ENCODE assay signal across 8 cellular contexts in the genomic region with DNA sequence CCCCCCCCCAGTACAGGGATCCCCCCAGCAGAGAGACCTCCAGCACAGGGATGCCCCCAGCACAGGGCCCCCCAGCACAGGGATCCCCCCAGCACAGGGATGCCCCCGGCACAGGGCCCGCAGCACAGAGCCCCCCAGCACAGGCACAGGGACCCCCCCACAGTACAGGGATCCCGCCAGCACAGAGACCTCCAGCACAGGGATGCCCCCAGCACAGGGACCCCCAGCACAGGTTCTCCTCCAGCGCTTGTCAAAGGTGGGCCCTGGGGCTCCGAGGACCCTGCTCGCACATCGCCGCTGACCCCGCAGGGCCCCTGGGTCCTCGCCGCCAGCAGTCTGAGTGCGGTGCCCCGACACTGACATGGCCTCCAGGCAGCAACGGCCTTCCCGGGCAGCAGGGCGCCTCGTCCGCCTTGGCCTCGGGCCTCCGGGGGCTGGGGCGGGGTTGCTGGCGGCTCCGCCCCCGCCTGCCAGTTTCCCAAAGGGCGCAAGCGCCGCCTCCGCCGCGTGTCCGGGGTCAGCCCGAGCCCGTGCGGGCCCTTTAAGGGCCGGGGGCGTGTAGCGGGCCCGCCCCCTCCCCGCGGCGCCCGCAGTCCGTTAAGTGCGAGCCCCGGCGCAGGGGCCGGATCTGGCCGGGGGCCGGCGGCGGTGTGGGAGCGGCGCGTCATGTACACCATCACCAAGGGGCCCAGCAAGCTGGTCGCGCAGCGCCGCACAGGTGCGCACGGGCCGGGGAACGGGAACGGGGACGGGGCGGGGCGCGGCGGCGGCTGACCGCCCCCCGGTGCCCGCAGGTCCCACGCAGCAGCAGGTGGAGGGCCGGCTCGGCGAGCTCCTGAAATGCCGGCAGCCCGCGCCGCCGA. TPM values are rescaled to one million over a fixed set of nuclear protein-coding genes. Genes with fewer than 3 reads are reported as not detected.
DNase-seq lines count a peak whose midpoint lies in the region; ATAC-seq and TF ChIP-seq lines count a peak whose summit lies in the region.

A gene with protein sequence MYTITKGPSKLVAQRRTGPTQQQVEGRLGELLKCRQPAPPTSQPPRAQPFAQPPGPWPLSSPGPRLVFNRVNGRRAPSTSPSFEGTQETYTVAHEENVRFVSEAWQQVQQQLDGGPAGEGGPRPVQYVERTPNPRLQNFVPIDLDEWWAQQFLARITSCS (plus strand): TSS at position 503 of the 863 bp plus-strand sequence. CDS start 164 bp downstream, at position 667.

- H3K36me3 ChIP-seq in cardiac muscle cell (no peaks in the 10 kb centered on the region), parathyroid adenoma (ENCODE audit: control insufficient read depth, insufficient read depth, low read length) (no peaks in the 10 kb centered on the region), upper lobe of left lung (no peaks in the 10 kb centered on the region)

- H3K9ac ChIP-seq in parathyroid adenoma: peak within 1 kb of the TSS; percentile 80

- H3K4me1 ChIP-seq in cardiac muscle cell (ENCODE audit: low read depth) (peaks cover 23% of the 10 kb centered on the region), parathyroid adenoma (peaks cover 25% of the 10 kb centered on the region), upper lobe of left lung (peaks cover 21 to 75% (median 47%) of the 10 kb centered on the region in 4 donors)

- H3K27ac ChIP-seq in cardiac muscle cell (peak within 1 kb of the TSS; percentile 83), parathyroid adenoma (peak within 1 kb of the TSS; percentile 85), upper lobe of left lung (peak within 1 kb of the TSS; percentile 85 to 89 (median 88))

- H3K4me3 ChIP-seq in cardiac muscle cell (peak within 1 kb of the TSS; percentile 80), parathyroid adenoma (ENCODE audit: low read depth, low read length) (peak within 1 kb of the TSS; percentile 83), upper lobe of left lung (peak within 1 kb of the TSS; percentile 91 to 97 (median 94))

- peak; percentile 27 for ATAC-seq in GM21526 (IDR thresholded peaks at IDR 0.05; ENCODE audit: low FRiP score, unreplicated experiment)
- ATAC-seq in activated naive CD8-positive, alpha-beta T cell treated with anti-CD3 and anti-CD28 coated beads, Interleukin-2, amount 50 U/mL, for 24 hours: peak; percentile 55
- ATAC-seq in upper lobe of left lung (ENCODE audit: low FRiP score in 2 of 2): peak; percentile 46 to 81

- no peak for TF ChIP-seq EP300 in upper lobe of left lung (IDR thresholded peaks at IDR 0.05)

- no peak for TF ChIP-seq CTCF in cardiac muscle cell (IDR thresholded peaks at IDR 0.05; ENCODE audit: low read depth, low read length)
- TF ChIP-seq CTCF in parathyroid adenoma (IDR thresholded peaks at IDR 0.05): no peak
- peak in 1 of 6 experiments; percentile 6 for TF ChIP-seq CTCF in upper lobe of left lung (IDR thresholded peaks at IDR 0.05)

- no peaks in the 10 kb centered on the region for H3K27me3 ChIP-seq in cardiac muscle cell
- peaks cover 1% of the 10 kb centered on the region for H3K27me3 ChIP-seq in parathyroid adenoma (ENCODE audit: control insufficient read depth, insufficient read depth, low read length)
- H3K27me3 ChIP-seq in upper lobe of left lung: no peaks in the 10 kb centered on the region

- H2AFZ ChIP-seq in parathyroid adenoma: peak within 1 kb of the TSS; percentile 88

- H3K27me3 Mint-ChIP-seq in activated naive CD8-positive, alpha-beta T cell treated with anti-CD3 and anti-CD28 coated beads, Interleukin-2, amount 50 U/mL, for 24 hours: peaks cover 3% of the 10 kb centered on the region

- H3K9me3 ChIP-seq in cardiac muscle cell (ENCODE audit: low read depth) (no peaks in the 10 kb centered on the region), parathyroid adenoma (ENCODE audit: control insufficient read depth, low read length) (no peaks in the 10 kb centered on the region), upper lobe of left lung (no peaks in the 10 kb centered on the region)

- H3K4me1 Mint-ChIP-seq in activated naive CD8-positive, alpha-beta T cell treated with anti-CD3 and anti-CD28 coated beads, Interleukin-2, amount 50 U/mL, for 24 hours: peaks cover 19% of the 10 kb centered on the region

- WGBS in upper lobe of left lung, 2 donors: no CpG with 5 or more reads among the region's 81 CpGs

- H3K36me3 Mint-ChIP-seq in activated naive CD8-positive, alpha-beta T cell treated with anti-CD3 and anti-CD28 coated beads, Interleukin-2, amount 50 U/mL, for 24 hours (ENCODE audit: low read depth): peaks cover 10% of the 10 kb centered on the region

- peak; percentile 90 for DNase-seq in D341Med (ENCODE audit: low spot score)
- peak; percentile 71 for DNase-seq in LHCN-M2 (ENCODE audit: low read depth)
- DNase-seq in SKM-1 (lab: John Stamatoyannopoulos, UW; ENCODE audit: unreplicated experiment): peak; percentile 56
- peak; percentile 85 for DNase-seq in activated naive CD8-positive, alpha-beta T cell treated with anti-CD3 and anti-CD28 coated beads, Interleukin-2, amount 50 U/mL, for 24 hours
- DNase-seq in cardiac muscle cell (ENCODE audit: low read depth in 1 of 2, low spot score in 1 of 2): peak; percentile 84 to 96
- DNase-seq in upper lobe of left lung: peak; percentile 92 to 97

- H3K4me3 Mint-ChIP-seq in activated naive CD8-positive, alpha-beta T cell treated with anti-CD3 and anti-CD28 coated beads, Interleukin-2, amount 50 U/mL, for 24 hours: peak within 1 kb of the TSS; percentile 80

- TF ChIP-seq POLR2A in upper lobe of left lung (IDR thresholded peaks at IDR 0.05): peak in 3 of 4 donors; percentile 41 to 79 (median 71)

- peak within 1 kb of the TSS; percentile 98 for H3K4me2 ChIP-seq in parathyroid adenoma (ENCODE audit: low read length)

- H3K79me2 ChIP-seq in parathyroid adenoma: peaks cover 32% of the 10 kb centered on the region

- H3K27ac Mint-ChIP-seq in activated naive CD8-positive, alpha-beta T cell treated with anti-CD3 and anti-CD28 coated beads, Interleukin-2, amount 50 U/mL, for 24 hours: peak within 1 kb of the TSS; percentile 67

- no peaks in the 10 kb centered on the region for H3K9me3 Mint-ChIP-seq in activated naive CD8-positive, alpha-beta T cell treated with anti-CD3 and anti-CD28 coated beads, Interleukin-2, amount 50 U/mL, for 24 hours

RNA-seq across cellular contexts. Expression of the gene that starts here (rescaled TPM):
- total RNA-seq in LHCN-M2 (2014; rRNA removed) (19.7 and 20.2 TPM in 2 replicates), cardiac muscle cell (123 and 144 TPM in 2 replicates), upper lobe of left lung (10 to 100 TPM; 34.9 to 85.7 (median 53.3) TPM)
- polyA plus RNA-seq in LHCN-M2 (2012): 17.6 TPM
- 131 and 146 TPM in 2 replicates for polyA plus RNA-seq in cardiac muscle cell

Comparison
In these comparisons a context has a peak if more than half of its experiments do, and no peak if none do; other contexts are left out.
1. Peak in every context shown above with its lines: DNase-seq, ATAC-seq, H3K4me3 ChIP-seq and H3K27ac ChIP-seq.